12 cellular contexts compared by ENCODE assay signal in genomic region chr16:86029131-86029741, GRCh38.
DNase-seq lines count a peak whose midpoint lies in the region; ATAC-seq and TF ChIP-seq lines count a peak whose summit lies in the region.
"Had no signal": no experiment of that assay in that cellular context is flagged by ENCODE, and none has a peak within 500 bp of the region (broad histone marks: within the 10 kb centered on the region; RNA-seq: fewer than 3 reads in every experiment).

No MANE protein-coding gene starts in this region.

- CTCF ChIA-PET in Calu3 (lab: Charles Lee) = no interaction called here
- CTCF ChIA-PET in activated CD8-positive, alpha-beta T cell treated with anti-CD3 and anti-CD28 coated beads for 36 hours (lab: Charles Lee) = interaction anchor here (1.3 to 2.7 kb wide), 3 partner anchors 15 to 209 kb away, joined by 4 to 25 read pairs (median 4); no protein-coding TSS in a partner anchor

- no peaks in the 10 kb centered on the region for H3K36me3 ChIP-seq in adipocyte (ENCODE audit: control insufficient read depth, insufficient read depth, low read length, severe bottlenecking)
- no peaks in the 10 kb centered on the region for H3K36me3 ChIP-seq in spleen

- H3K9me3 Mint-ChIP-seq in Calu3 (ENCODE audit: low read depth, unreplicated experiment) = peaks cover 3% of the 10 kb centered on the region
- H3K9me3 Mint-ChIP-seq in activated CD8-positive, alpha-beta T cell treated with anti-CD3 and anti-CD28 coated beads for 36 hours = peaks cover 4% of the 10 kb centered on the region

- no peak overlapping the region for H3K9ac ChIP-seq in adipocyte (ENCODE audit: low read length)

- no peak overlapping the region for H3K27ac ChIP-seq in spleen

- peaks cover 96% of the 10 kb centered on the region for H3K27me3 Mint-ChIP-seq in Calu3 (ENCODE audit: unreplicated experiment)
- peaks cover 12% of the 10 kb centered on the region for H3K27me3 Mint-ChIP-seq in activated CD8-positive, alpha-beta T cell treated with anti-CD3 and anti-CD28 coated beads for 36 hours

- TF ChIP-seq POLR2A in spleen (IDR thresholded peaks at IDR 0.05) = no peak

- POLR2A ChIA-PET in activated CD8-positive, alpha-beta T cell treated with anti-CD3 and anti-CD28 coated beads for 36 hours (lab: Charles Lee) = no interaction called here

- 34 to 45% (median 36%) methylated on average over 4 to 20 of the region's 20 CpGs for WGBS in spleen, 5 donors

- ATAC-seq in omental fat pad (ENCODE audit: low FRiP score) (peak; percentile 28), GM21786 (IDR thresholded peaks at IDR 0.05; ENCODE audit: unreplicated experiment) (no peak)
- ATAC-seq in activated CD8-positive, alpha-beta T cell treated with anti-CD3 and anti-CD28 coated beads for 36 hours = no peak

- peak; percentile 34 for DNase-seq in Calu3
- peak; percentile 36 for DNase-seq in adipocyte (ENCODE audit: low read depth)
- peak; percentile 74 for DNase-seq in cardiac septum (ENCODE audit: low spot score)
- no peak for DNase-seq in omental fat pad (ENCODE audit: low spot score)
- no peak for DNase-seq in activated CD8-positive, alpha-beta T cell treated with anti-CD3 and anti-CD28 coated beads for 36 hours
- no peak for DNase-seq in spleen
- no peak for DNase-seq in T-helper 1 cell
- DNase-seq: NCI-H748 treated with DMSO at 0.1 percent for 48 hours; stimulated activated CD4-positive, alpha-beta T cell treated with anti-CD3 and anti-CD28 coated beads, Interleukin-4, amount 100 ng/mL, for 1 hour had no signal

- TF ChIP-seq CTCF in Calu3 (IDR thresholded peaks at IDR 0.05; ENCODE audit: unreplicated experiment) (no peak), omental fat pad (IDR thresholded peaks at IDR 0.05) (no peak), spleen (IDR thresholded peaks at IDR 0.05 in 8 of 11, conservative IDR thresholded peaks at IDR 0.05 in 3 of 11) (no peak)
- TF ChIP-seq CTCF in activated CD8-positive, alpha-beta T cell treated with anti-CD3 and anti-CD28 coated beads for 36 hours (IDR thresholded peaks at IDR 0.05) = no peak

- no peak overlapping the region for H3K4me3 Mint-ChIP-seq in Calu3 (ENCODE audit: low read depth, unreplicated experiment)
- no peak overlapping the region for H3K4me3 Mint-ChIP-seq in activated CD8-positive, alpha-beta T cell treated with anti-CD3 and anti-CD28 coated beads for 36 hours
- H3K4me3 Mint-ChIP-seq: activated T-helper 1 cell treated with anti-CD3 and anti-CD28 coated beads, Interleukin-12 subunit alpha, Interleukin-12 subunit beta, Interleukin-2, Interleukin-4 antibody, amounts not matched to agents 30 ng/mL and 10 ng/mL and 1 ng/mL, durations not matched to agents 14 hours and 24 hours and 36 hours; T-helper 2 cell treated with Interferon-gamma antibody and Interleukin-4, amounts not matched to agents 5 μg/mL and 100 μg/mL, for 36 hours had no signal

- BruUV-seq in Calu3 (replicated peaks; lab: Mats Ljungman, UMichigan) = no TSS peak

- intact Hi-C loops in Calu3 (cut with micrococcal nuclease; ENCODE audit: unreplicated experiment) (no loop called here), cardiac septum (cut with DNase I) (no loop called here), spleen (cut with DNase I; ENCODE audit: low total_unique reads) (no loop called here)
- intact Hi-C loops in activated CD8-positive, alpha-beta T cell treated with anti-CD3 and anti-CD28 coated beads for 36 hours (cut with micrococcal nuclease) = no loop called here

- H3K4me3 ChIP-seq in adipocyte (ENCODE audit: low read length) (no peak overlapping the region), spleen (no peak overlapping the region)

- H3K27me3 ChIP-seq in adipocyte (replicated peaks; ENCODE audit: control insufficient read depth, insufficient read depth, low read length) = peaks cover 65% of the 10 kb centered on the region
- H3K27me3 ChIP-seq in spleen (replicated peaks in 1 of 7) = peaks cover 0 to 59% (median 4%) of the 10 kb centered on the region in 7 donors

- peaks cover 13% of the 10 kb centered on the region for H3K4me1 Mint-ChIP-seq in Calu3 (ENCODE audit: low read depth, unreplicated experiment)
- no peaks in the 10 kb centered on the region for H3K4me1 Mint-ChIP-seq in activated CD8-positive, alpha-beta T cell treated with anti-CD3 and anti-CD28 coated beads for 36 hours (ENCODE audit: low read depth)

- H3K27ac Mint-ChIP-seq in Calu3 (ENCODE audit: unreplicated experiment) = no peak overlapping the region
- no peak overlapping the region for H3K27ac Mint-ChIP-seq in activated CD8-positive, alpha-beta T cell treated with anti-CD3 and anti-CD28 coated beads for 36 hours
- H3K27ac Mint-ChIP-seq: activated T-helper 1 cell treated with anti-CD3 and anti-CD28 coated beads, Interleukin-12 subunit alpha, Interleukin-12 subunit beta, Interleukin-2, Interleukin-4 antibody, amounts not matched to agents 30 ng/mL and 10 ng/mL and 1 ng/mL, durations not matched to agents 14 hours and 24 hours and 36 hours; T-helper 2 cell treated with Interferon-gamma antibody and Interleukin-4, amounts not matched to agents 5 μg/mL and 100 μg/mL, for 36 hours had no signal

- peaks cover 27% of the 10 kb centered on the region for H3K9me3 ChIP-seq in adipocyte (ENCODE audit: control insufficient read depth, low read length)
- peaks cover 0 to 16% (median 11%) of the 10 kb centered on the region in 8 donors for H3K9me3 ChIP-seq in spleen

- H3K4me1 ChIP-seq in adipocyte (ENCODE audit: control insufficient read depth, insufficient read depth, low read length) = no peaks in the 10 kb centered on the region
- H3K4me1 ChIP-seq in spleen = no peaks in the 10 kb centered on the region

- H3K36me3 Mint-ChIP-seq in Calu3 (ENCODE audit: insufficient read depth, unreplicated experiment) = no peaks in the 10 kb centered on the region
- no peaks in the 10 kb centered on the region for H3K36me3 Mint-ChIP-seq in activated CD8-positive, alpha-beta T cell treated with anti-CD3 and anti-CD28 coated beads for 36 hours (ENCODE audit: low read depth)

Comparison
In these comparisons a context has a peak if more than half of its experiments do, and no peak if none do; other contexts are left out.
1. DNase-seq: peak in Calu3 (single experiment), adipocyte (single experiment) and cardiac septum (single experiment); none in omental fat pad (single experiment), activated CD8-positive, alpha-beta T cell treated with anti-CD3 and anti-CD28 coated beads for 36 hours (single experiment), spleen (single experiment) and T-helper 1 cell (0 of 5).